8 cellular contexts compared by ENCODE assay signal in the genomic region with DNA sequence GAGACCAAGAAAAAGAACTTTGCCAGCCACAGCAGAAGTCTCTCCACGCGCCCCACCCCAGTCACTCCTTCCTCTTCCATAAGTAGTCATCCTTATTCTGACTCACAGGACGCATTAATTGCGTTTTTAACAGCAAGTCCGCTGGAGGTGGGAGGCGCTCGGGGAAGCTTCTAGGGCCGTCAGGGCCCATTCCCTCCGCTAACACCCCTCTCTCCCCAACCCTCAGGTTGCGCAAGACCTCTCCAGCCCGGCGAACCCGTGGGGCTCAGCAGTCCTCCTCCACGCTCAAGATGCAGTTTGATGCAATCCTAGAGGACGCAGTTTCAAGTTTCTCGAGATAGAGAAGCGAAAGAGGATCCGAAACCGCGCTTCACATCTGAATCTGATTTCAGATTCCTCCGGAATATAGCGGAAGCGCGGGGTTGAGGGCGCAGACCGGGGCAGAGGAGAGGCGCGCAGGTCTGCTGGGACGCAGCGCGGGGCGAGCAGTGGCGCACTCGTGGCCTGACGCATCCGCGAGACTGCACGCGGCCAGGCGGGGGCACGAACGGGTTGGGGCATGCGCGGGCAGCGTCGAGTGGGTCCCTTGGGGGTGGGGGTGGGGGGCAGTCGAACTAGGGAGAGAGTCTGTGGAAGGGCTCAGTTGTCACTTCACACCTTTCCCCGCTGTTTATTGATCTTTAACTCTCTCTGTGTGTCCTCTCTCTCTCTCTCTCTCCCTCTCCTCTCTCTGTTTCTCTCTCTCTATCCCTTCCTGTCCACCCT. TPM values are rescaled to one million over a fixed set of nuclear protein-coding genes. Genes with fewer than 3 reads are reported as not detected.
DNase-seq lines count a peak whose midpoint lies in the region; ATAC-seq, FAIRE-seq and TF ChIP-seq lines count a peak whose summit lies in the region.

No MANE protein-coding gene starts in this region.

- in situ Hi-C loops in HepG2 (cut with HindIII; ENCODE audit: extremely low pct_ligation_motif_present, low pct_unique_long_range_greater_than_20kb) = no loop called here

- peak overlapping the region; percentile 91 for H3K4me2 ChIP-seq in A549
- H3K4me2 ChIP-seq in HepG2 (ENCODE audit: low read depth, low read length) = peak overlapping the region; percentile 90

- TF ChIP-seq EP300 in A549 (IDR thresholded peaks at IDR 0.05) (no peak), HepG2 (IDR thresholded peaks at IDR 0.05; ENCODE audit: low read depth in 2 of 2, low read length in 2 of 2) (no peak), HepG2 (CRISPR knock-in tag; IDR thresholded peaks at IDR 0.05; ENCODE audit: borderline replicate concordance) (no peak)

- peak overlapping the region; percentile 95 for H3K27ac Mint-ChIP-seq in dendritic cell treated with granulocyte-macrophage colony-stimulating factor and Interleukin-4, amounts not matched to agents 40 ng/mL and 50 ng/mL, for 4 days

- ATAC-seq in A549 (peak; percentile 94 to 96), GM18498 (IDR thresholded peaks at IDR 0.05; ENCODE audit: unreplicated experiment) (peak; percentile 92), HG02840 (IDR thresholded peaks at IDR 0.05; ENCODE audit: low FRiP score, unreplicated experiment) (peak; percentile 91), HepG2 (peak; percentile 79)

- H3K36me3 Mint-ChIP-seq in dendritic cell treated with granulocyte-macrophage colony-stimulating factor and Interleukin-4, amounts not matched to agents 40 ng/mL and 50 ng/mL, for 4 days (ENCODE audit: low read depth) = no peaks in the 10 kb centered on the region

- no peaks in the 10 kb centered on the region for H3K79me2 ChIP-seq in HepG2 (ENCODE audit: insufficient read depth, low read length)

- BruUV-seq in HepG2 (replicated peaks; lab: Mats Ljungman, UMichigan) = no TSS peak

- H3K27ac ChIP-seq in A549 = peak overlapping the region; percentile 94 to 97
- H3K27ac ChIP-seq in HepG2 (ENCODE audit: extremely low read length, insufficient read depth, low read length) = no peak overlapping the region

- CTCF ChIA-PET in A549 (lab: Yijun Ruan, JAX) (interaction anchor here (0.6 to 2.5 kb wide), 11 partner anchors 8 to 160 kb away, joined by 3 to 5 read pairs (median 4); a partner anchor contains a TSS), HepG2 (lab: Yijun Ruan, JAX; ENCODE audit: low intra/inter-chr PET ratio, low total read pairs) (no interaction called here)

- H3K9ac ChIP-seq in HepG2 (ENCODE audit: insufficient read depth, low read depth, low read length) = no peak overlapping the region

- TF ChIP-seq CTCF in A549 (IDR thresholded peaks at IDR 0.05) (peak; percentile 8; the same call in 1 of the 3 replicates), HepG2 (CRISPR knock-in tag; IDR thresholded peaks at IDR 0.05) (no peak)

- H4K20me1 ChIP-seq in HepG2 (ENCODE audit: insufficient read depth, low read length) = no peaks in the 10 kb centered on the region

- peak overlapping the region; percentile 61 for H3K4me3 ChIP-seq in A549
- peak overlapping the region; percentile 24 to 69 (median 50) for H3K4me3 ChIP-seq in HepG2 (replicated peaks in 1 of 3; ENCODE audit: insufficient read depth in 1 of 3, low read depth in 2 of 3, low read length in 3 of 3)

- DNase-seq in A549 (ENCODE audit: low read depth in 1 of 2, low spot score in 1 of 2) = peak; percentile 72 to 79
- DNase-seq in NCI-H1436 treated with DMSO at 0.1 percent for 48 hours (lab: John Stamatoyannopoulos, UW) = peak; percentile 11
- DNase-seq in activated CD4-positive, alpha-beta T cell treated with anti-CD3 and anti-CD28 coated beads for 4 hours = peak; percentile 42 to 64
- no peak for DNase-seq in HepG2 (ENCODE audit: low spot score)
- peak; percentile 46 to 54 for DNase-seq in stimulated activated CD4-positive, alpha-beta T cell treated with anti-CD3 and anti-CD28 coated beads, Interleukin-2, amount 100 ng/mL, for 48 hours

- FAIRE-seq in A549 (lab: Jason Lieb, UNC) = no peak
- FAIRE-seq in HepG2 (lab: Jason Lieb, UNC) = no peak

- H2AFZ ChIP-seq in HepG2 (ENCODE audit: low read length) = peak overlapping the region; percentile 54

- POLR2A ChIA-PET in A549 (lab: Yijun Ruan, JAX) (interaction anchor here (0.7 to 2.4 kb wide), 6 partner anchors 16 to 328 kb away, joined by 3 to 13 read pairs (median 3); no protein-coding TSS in a partner anchor), HepG2 (lab: Yijun Ruan, JAX) (no interaction called here)

- H3K36me3 ChIP-seq in HepG2 (replicated peaks in 1 of 2; ENCODE audit: control insufficient read depth in 1 of 2, insufficient read depth in 2 of 2, low read length in 2 of 2) = no peaks in the 10 kb centered on the region

- peaks cover 73% of the 10 kb centered on the region for H3K4me1 Mint-ChIP-seq in dendritic cell treated with granulocyte-macrophage colony-stimulating factor and Interleukin-4, amounts not matched to agents 40 ng/mL and 50 ng/mL, for 4 days (ENCODE audit: low read depth)

- H3K27me3 ChIP-seq in HepG2 (ENCODE audit: control insufficient read depth in 1 of 2, insufficient read depth in 2 of 2, low read length in 2 of 2) = peaks cover 3 to 30% of the 10 kb centered on the region in 2 experiments; a peak in 4 of 5 replicates

- intact Hi-C loops in dendritic cell treated with granulocyte-macrophage colony-stimulating factor and Interleukin-4, amounts not matched to agents 40 ng/mL and 50 ng/mL, for 4 days (cut with micrococcal nuclease) = loop anchor here (2.0 kb wide), 1 partner anchor 38 kb away; a partner anchor contains a TSS
- intact Hi-C loops in HepG2 (cut with micrococcal nuclease; ENCODE audit: unreplicated experiment) = no loop called here

- H3K4me1 ChIP-seq in A549 (peaks cover 30% of the 10 kb centered on the region), HepG2 (ENCODE audit: insufficient read depth, low read length) (peaks cover 39% of the 10 kb centered on the region)

- no peaks in the 10 kb centered on the region for H3K9me3 ChIP-seq in A549
- H3K9me3 ChIP-seq in HepG2 (ENCODE audit: low read length) = no peaks in the 10 kb centered on the region

- WGBS in A549 (ENCODE audit: missing lambda C conversion rate) = under 1% methylated on average over 48 of the region's 48 CpGs
- WGBS in HepG2 (ENCODE audit: low lambda C conversion rate) = 7% methylated on average over 26 of the region's 48 CpGs

- no peaks in the 10 kb centered on the region for H3K27me3 Mint-ChIP-seq in dendritic cell treated with granulocyte-macrophage colony-stimulating factor and Interleukin-4, amounts not matched to agents 40 ng/mL and 50 ng/mL, for 4 days

- TF ChIP-seq RAD21 in A549 (conservative IDR thresholded peaks at IDR 0.05 in 1 of 2, IDR thresholded peaks at IDR 0.05 in 1 of 2) (peak in 1 of 2 experiments; percentile 47; a peak in 2 of 5 replicates), HepG2 (CRISPR knock-in tag; IDR thresholded peaks at IDR 0.05) (no peak)

- peak; percentile 80 for TF ChIP-seq POLR2A in A549 (IDR thresholded peaks at IDR 0.05; ENCODE audit: low read length)
- no peak for TF ChIP-seq POLR2A in HepG2 (IDR thresholded peaks at IDR 0.05; ENCODE audit: insufficient read depth in 1 of 2, low read depth in 2 of 2, low read length in 2 of 2)

- peak overlapping the region; percentile 70 for H3K4me3 Mint-ChIP-seq in dendritic cell treated with granulocyte-macrophage colony-stimulating factor and Interleukin-4, amounts not matched to agents 40 ng/mL and 50 ng/mL, for 4 days

- H3K9me3 Mint-ChIP-seq in dendritic cell treated with granulocyte-macrophage colony-stimulating factor and Interleukin-4, amounts not matched to agents 40 ng/mL and 50 ng/mL, for 4 days = no peaks in the 10 kb centered on the region

TF ChIP-seq in A549, 52 proteins besides CTCF, POLR2A, EP300 and RAD21 (continues in another document):
- TF ChIP-seq, protein P1, sequence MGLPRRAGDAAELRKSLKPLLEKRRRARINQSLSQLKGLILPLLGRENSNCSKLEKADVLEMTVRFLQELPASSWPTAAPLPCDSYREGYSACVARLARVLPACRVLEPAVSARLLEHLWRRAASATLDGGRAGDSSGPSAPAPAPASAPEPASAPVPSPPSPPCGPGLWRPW (IDR thresholded peaks at IDR 0.05) = 0 out of 2 replicates have a peak, but pooled peaks have one; percentile 43
- TF ChIP-seq ZSCAN20 (CRISPR knock-in tag; IDR thresholded peaks at IDR 0.05) = no peak

TF ChIP-seq in HepG2, 621 proteins besides CTCF, POLR2A, EP300 and RAD21 (continues in another document):
- TF ChIP-seq CEBPG (CRISPR knock-in tag; IDR thresholded peaks at IDR 0.05) = peak; percentile 90
- no peak for TF ChIP-seq TBX2 (CRISPR knock-in tag; IDR thresholded peaks at IDR 0.05; ENCODE audit: borderline replicate concordance)
- TF ChIP-seq ZNF724P (CRISPR knock-in tag; IDR thresholded peaks at IDR 0.05; ENCODE audit: borderline replicate concordance) = no peak
- no peak for TF ChIP-seq SNAPC2 (CRISPR knock-in tag; IDR thresholded peaks at IDR 0.05)

RNA-seq across cellular contexts. Expression of a gene that starts 37.8 kb away (rescaled TPM):
- polyA plus RNA-seq in A549 (2011; rRNA removed) (1,519 and 1,660 TPM in 2 replicates), A549 (2017; fragmentation: RNase III; extraction: RNeasy Plus Mini Kit Qiagen cat#74134 plus additional on column Dnase treatment) (600 to 708 TPM (median 690 TPM) in 3 replicates), HepG2 (2011; rRNA removed) (643 and 779 TPM in 2 replicates)
- polyA plus RNA-seq in A549 (2012; cell fraction: cytosol; rRNA removed) = 805 and 819 TPM in 2 replicates
- polyA plus RNA-seq in A549 (2012; cell fraction: nucleus; rRNA removed) = 1,219 and 1,507 TPM in 2 replicates
- polyA minus RNA-seq in A549 (2011; rRNA and poly(A)+ RNA removed) = 756 and 891 TPM in 2 replicates
- total RNA-seq in HepG2 (2016; rRNA removed; fragmentation: Illumina TruSeq; extraction: Trizol) = 148 and 323 TPM in 2 replicates
- 16.4 and 17.5 TPM in 2 replicates for total RNA-seq in HepG2 (2016; cell fraction: cytosol; rRNA removed; fragmentation: Illumina TruSeq; extraction: Trizol; ENCODE audit: low read depth)
- total RNA-seq in HepG2 (2016; cell fraction: insoluble cytoplasmic fraction; rRNA removed; fragmentation: Illumina TruSeq; extraction: Trizol) = 130 and 339 TPM in 2 replicates
- total RNA-seq in HepG2 (2016; cell fraction: membrane; rRNA removed; fragmentation: Illumina TruSeq; extraction: Trizol) = 41.6 and 42.4 TPM in 2 replicates
- 278 and 332 TPM in 2 replicates for total RNA-seq in HepG2 (2016; cell fraction: nucleus; rRNA removed; fragmentation: Illumina TruSeq; extraction: Trizol)
- polyA plus RNA-seq in HepG2 (2011; cell fraction: cytosol; rRNA removed) = 776 and 886 TPM in 2 replicates
- polyA plus RNA-seq in HepG2 (2011; cell fraction: nucleus; rRNA removed) = 356 and 433 TPM in 2 replicates
- 412 and 503 TPM in 2 replicates for polyA plus RNA-seq in HepG2 (2012)
- polyA plus RNA-seq in HepG2 (2016; cell fraction: cytosol; fragmentation: Illumina TruSeq; extraction: Trizol; ENCODE audit: low read depth) = 14.6 and 15.4 TPM in 2 replicates
- polyA plus RNA-seq in HepG2 (2016; cell fraction: insoluble cytoplasmic fraction; fragmentation: Illumina TruSeq; extraction: Trizol; ENCODE audit: low read depth) = 111 and 126 TPM in 2 replicates
- polyA plus RNA-seq in HepG2 (2016; cell fraction: membrane; fragmentation: Illumina TruSeq; extraction: Trizol; ENCODE audit: low read depth) = 26.4 and 27.8 TPM in 2 replicates
- 383 and 387 TPM in 2 replicates for polyA plus RNA-seq in HepG2 (2016; cell fraction: nucleus; fragmentation: Illumina TruSeq; extraction: Trizol; ENCODE audit: insufficient read depth, low read depth)
- 387 and 527 TPM in 2 replicates for polyA minus RNA-seq in HepG2 (2011; rRNA and poly(A)+ RNA removed; ENCODE audit: low replicate concordance)
- 256 and 356 TPM in 2 replicates for polyA minus RNA-seq in HepG2 (2011; cell fraction: cytosol; rRNA and poly(A)+ RNA removed)
- polyA minus RNA-seq in HepG2 (2011; cell fraction: nucleus; rRNA and poly(A)+ RNA removed) = 143 and 184 TPM in 2 replicates
